1 cellular context compared by ENCODE assay signal in genomic region chr15:36390491-36390890, GRCh38.
TF ChIP-seq lines count a peak whose summit lies in the region.

No MANE protein-coding gene starts in this region.

TF ChIP-seq in SK-N-SH treated with all-trans-retinoic acid at 6 μM for 48 hours, 23 proteins besides CTCF, POLR2A, EP300 and RAD21 (continued from another document):
- TF ChIP-seq BACH2 (CRISPR knock-in tag; IDR thresholded peaks at IDR 0.05; ENCODE audit: borderline replicate concordance) (no peak), TOX (CRISPR knock-in tag; IDR thresholded peaks at IDR 0.05; ENCODE audit: borderline replicate concordance) (no peak), POU6F1 (CRISPR knock-in tag; IDR thresholded peaks at IDR 0.05; ENCODE audit: borderline replicate concordance, low read depth) (no peak)
